12 cellular contexts compared by ENCODE assay signal in the genomic region with DNA sequence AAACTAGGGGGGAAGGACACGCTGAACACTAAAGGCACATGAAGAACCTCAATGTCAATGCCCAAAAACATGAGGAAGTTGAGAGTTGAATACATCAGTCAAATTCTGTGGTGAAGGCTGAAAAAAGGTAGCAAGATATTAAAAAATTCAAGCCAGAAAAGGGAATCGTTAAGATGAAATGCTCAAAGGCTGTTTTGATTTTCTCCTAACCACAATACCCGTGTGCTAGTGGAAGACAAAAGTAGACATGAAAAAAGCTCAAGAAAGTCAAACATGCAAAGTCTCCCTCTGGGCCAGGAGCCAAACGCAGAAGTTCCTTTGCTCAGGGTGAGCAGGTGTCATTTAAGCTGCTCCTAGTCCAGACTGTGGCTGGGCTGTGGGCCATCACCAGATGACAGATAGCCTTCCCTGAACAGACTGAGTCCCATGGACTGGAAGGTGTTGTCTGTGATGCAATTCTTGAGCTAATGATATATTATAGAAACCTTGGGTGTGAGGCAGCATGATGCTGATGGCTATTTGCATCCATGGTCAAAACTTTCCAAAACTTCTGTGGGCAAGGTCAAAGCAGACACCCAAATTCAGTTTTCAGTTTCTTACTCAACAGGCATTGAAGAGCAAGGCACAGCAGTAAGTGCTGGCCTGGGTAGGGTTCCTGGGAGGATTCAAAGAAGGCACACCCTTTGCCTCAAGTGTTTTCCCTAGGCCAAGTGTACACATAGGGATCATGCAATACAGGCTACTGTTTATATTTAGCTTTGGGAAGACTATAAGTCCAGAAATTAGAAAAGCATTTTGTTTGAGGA.
DNase-seq lines count a peak whose midpoint lies in the region; ATAC-seq, FAIRE-seq and TF ChIP-seq lines count a peak whose summit lies in the region.
"Had no signal": no experiment of that assay in that cellular context is flagged by ENCODE, and none has a peak within 500 bp of the region (broad histone marks: within the 10 kb centered on the region; RNA-seq: fewer than 3 reads in every experiment).

No MANE protein-coding gene starts in this region.

- H3K27ac ChIP-seq in astrocyte (ENCODE audit: low read depth, low read length), result no peak overlapping the region
- H3K27ac ChIP-seq in CD4-positive, alpha-beta memory T cell (ENCODE audit: low read depth, low read length), result no peak overlapping the region

- intact Hi-C loops in CD4-positive, alpha-beta memory T cell (cut with micrococcal nuclease), result no loop called here
- intact Hi-C loops in left cardiac atrium (cut with DNase I), result no loop called here

- POLR2A ChIA-PET in CD4-positive, alpha-beta memory T cell (lab: Charles Lee; ENCODE audit: partially characterized antibody), result no interaction called here

- H3K4me2 ChIP-seq in astrocyte (ENCODE audit: low read length), result no peak overlapping the region

- H3K4me3 Mint-ChIP-seq in astrocyte (ENCODE audit: unreplicated experiment) (no peak overlapping the region), mesothelial cell of epicardium (no peak overlapping the region)
- H3K4me3 Mint-ChIP-seq in CD4-positive, alpha-beta memory T cell, result no peak overlapping the region

- FAIRE-seq in astrocyte (lab: Jason Lieb, UNC), result no peak
- FAIRE-seq: keratinocyte had no signal

- TF ChIP-seq CTCF in GM13976 (IDR thresholded peaks at IDR 0.05; ENCODE audit: borderline replicate concordance, control extremely low read depth, extremely low read depth, insufficient read depth, missing control alignments), result no peak
- TF ChIP-seq CTCF in astrocyte (IDR thresholded peaks at IDR 0.05; ENCODE audit: insufficient read depth, low read depth, low read length), result no peak
- TF ChIP-seq CTCF in mesothelial cell of epicardium (IDR thresholded peaks at IDR 0.05; ENCODE audit: unreplicated experiment), result no peak

- no peak overlapping the region for H3K4me3 ChIP-seq in astrocyte (ENCODE audit: insufficient read depth, low read depth, low read length)
- H3K4me3 ChIP-seq in CD4-positive, alpha-beta memory T cell (ENCODE audit: low read length in 2 of 2), result no peak overlapping the region

- H4K20me1 ChIP-seq in astrocyte (ENCODE audit: insufficient read depth, low read length), result no peaks in the 10 kb centered on the region

- peak; percentile 89 for ATAC-seq in GM21360 (IDR thresholded peaks at IDR 0.05; ENCODE audit: unreplicated experiment)
- ATAC-seq in HG03064 (IDR thresholded peaks at IDR 0.05; ENCODE audit: low read depth, unreplicated experiment), result peak; percentile 83
- no peak for ATAC-seq in HG02970 (IDR thresholded peaks at IDR 0.05; ENCODE audit: low FRiP score, unreplicated experiment)
- ATAC-seq in left cardiac atrium, result no peak

- no peak overlapping the region for H2AFZ ChIP-seq in astrocyte (ENCODE audit: low read depth, low read length)

- H3K9me3 Mint-ChIP-seq in astrocyte (ENCODE audit: unreplicated experiment), result no peaks in the 10 kb centered on the region
- no peaks in the 10 kb centered on the region for H3K9me3 Mint-ChIP-seq in mesothelial cell of epicardium
- no peaks in the 10 kb centered on the region for H3K9me3 Mint-ChIP-seq in CD4-positive, alpha-beta memory T cell

- no peaks in the 10 kb centered on the region for H3K79me2 ChIP-seq in astrocyte (ENCODE audit: insufficient read depth, low read length)

- H3K27ac Mint-ChIP-seq in astrocyte (ENCODE audit: unreplicated experiment), result no peak overlapping the region
- H3K27ac Mint-ChIP-seq in mesothelial cell of epicardium, result no peak overlapping the region
- no peak overlapping the region for H3K27ac Mint-ChIP-seq in CD4-positive, alpha-beta memory T cell

- H3K27me3 Mint-ChIP-seq in astrocyte (ENCODE audit: low read depth, unreplicated experiment) (no peaks in the 10 kb centered on the region), mesothelial cell of epicardium (ENCODE audit: low read depth) (no peaks in the 10 kb centered on the region)
- peaks cover 0 to 2% of the 10 kb centered on the region in 2 donors for H3K27me3 Mint-ChIP-seq in CD4-positive, alpha-beta memory T cell

- no peaks in the 10 kb centered on the region for H3K36me3 ChIP-seq in astrocyte (ENCODE audit: insufficient read depth, low read length)
- H3K36me3 ChIP-seq in CD4-positive, alpha-beta memory T cell (ENCODE audit: insufficient read depth, low read length), result no peaks in the 10 kb centered on the region

- H3K9me3 ChIP-seq in astrocyte (ENCODE audit: insufficient read depth, low read depth, low read length), result no peaks in the 10 kb centered on the region
- H3K9me3 ChIP-seq in CD4-positive, alpha-beta memory T cell (ENCODE audit: control insufficient read depth in 1 of 2, low read length in 2 of 2), result no peaks in the 10 kb centered on the region

- no peak overlapping the region for H3K9ac ChIP-seq in astrocyte (ENCODE audit: low read length)

- H3K4me1 ChIP-seq in astrocyte (ENCODE audit: insufficient read depth, low read length), result no peaks in the 10 kb centered on the region
- no peaks in the 10 kb centered on the region for H3K4me1 ChIP-seq in CD4-positive, alpha-beta memory T cell (ENCODE audit: insufficient read depth, low read length)

- peak; percentile 7 for DNase-seq in GM13976 (ENCODE audit: low spot score)
- DNase-seq in astrocyte (ENCODE audit: low read depth), result peak; percentile 36
- DNase-seq in mesothelial cell of epicardium (ENCODE audit: low spot score in 2 of 2, unreplicated experiment in 2 of 2), result no peak
- no peak for DNase-seq in CD4-positive, alpha-beta memory T cell
- DNase-seq in left cardiac atrium, result no peak
- DNase-seq: activated CD4-positive, alpha-beta T cell treated with anti-CD3 and anti-CD28 coated beads for 1 hour; GOT3; NCI-H1092 treated with DMSO at 0.1 percent for 48 hours had no signal

- no peaks in the 10 kb centered on the region for H3K27me3 ChIP-seq in astrocyte (ENCODE audit: insufficient read depth, low read length)
- H3K27me3 ChIP-seq in CD4-positive, alpha-beta memory T cell (ENCODE audit: insufficient read depth, low read length), result no peaks in the 10 kb centered on the region

- in situ Hi-C loops in GM13976 (cut with MboI; ENCODE audit: low sequenced_read_pairs, unreplicated experiment), result no loop called here

- CTCF ChIA-PET in CD4-positive, alpha-beta memory T cell (lab: Charles Lee; ENCODE audit: partially characterized antibody), result interaction anchor here (0.6 to 0.9 kb wide), 2 partner anchors 20 to 27 kb away, joined by 3 read pairs; no protein-coding TSS in a partner anchor

- no peaks in the 10 kb centered on the region for H3K36me3 Mint-ChIP-seq in astrocyte (ENCODE audit: low read depth, unreplicated experiment)
- H3K36me3 Mint-ChIP-seq in mesothelial cell of epicardium, result no peaks in the 10 kb centered on the region
- no peaks in the 10 kb centered on the region for H3K36me3 Mint-ChIP-seq in CD4-positive, alpha-beta memory T cell

- H3K4me1 Mint-ChIP-seq in astrocyte (ENCODE audit: low read depth, unreplicated experiment), result peaks cover 41% of the 10 kb centered on the region
- peaks cover 24% of the 10 kb centered on the region for H3K4me1 Mint-ChIP-seq in mesothelial cell of epicardium
- H3K4me1 Mint-ChIP-seq in CD4-positive, alpha-beta memory T cell, result no peaks in the 10 kb centered on the region

Comparison
In these comparisons a context has a peak if more than half of its experiments do, and no peak if none do; other contexts are left out.
1. DNase-seq: peak in GM13976 (single experiment) and astrocyte (single experiment); none in mesothelial cell of epicardium (0 of 2), CD4-positive, alpha-beta memory T cell (0 of 5) and left cardiac atrium (single experiment).
2. ATAC-seq: peak in GM21360 (single experiment) and HG03064 (single experiment); none in HG02970 (single experiment) and left cardiac atrium (0 of 2).